In the genomic region with DNA sequence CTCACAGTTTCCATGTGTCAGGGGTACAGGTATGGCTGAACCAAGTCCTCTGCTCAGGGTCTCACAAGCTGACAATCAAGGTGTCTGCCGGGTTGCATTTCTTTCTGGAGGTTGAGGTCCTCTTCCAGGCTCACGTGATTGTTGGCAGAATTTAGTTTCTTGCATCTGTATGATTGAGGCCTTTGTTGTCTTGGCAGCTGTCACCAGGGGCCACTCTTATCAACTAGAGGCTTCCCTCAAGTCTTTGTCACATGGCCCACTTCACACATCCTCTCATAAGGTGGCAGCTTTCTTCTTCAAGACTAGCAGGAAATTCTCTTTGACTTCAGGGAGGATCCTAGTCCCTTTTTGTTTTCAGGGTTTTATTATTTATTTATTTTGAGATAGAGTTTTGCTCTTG, we compare ENCODE assay signal across 1 cellular context.
TF ChIP-seq lines count a peak whose summit lies in the region.

No MANE protein-coding gene starts in this region.

TF ChIP-seq in GM12878, 131 proteins besides CTCF, POLR2A, EP300 and RAD21:
- TF ChIP-seq, protein P1, sequence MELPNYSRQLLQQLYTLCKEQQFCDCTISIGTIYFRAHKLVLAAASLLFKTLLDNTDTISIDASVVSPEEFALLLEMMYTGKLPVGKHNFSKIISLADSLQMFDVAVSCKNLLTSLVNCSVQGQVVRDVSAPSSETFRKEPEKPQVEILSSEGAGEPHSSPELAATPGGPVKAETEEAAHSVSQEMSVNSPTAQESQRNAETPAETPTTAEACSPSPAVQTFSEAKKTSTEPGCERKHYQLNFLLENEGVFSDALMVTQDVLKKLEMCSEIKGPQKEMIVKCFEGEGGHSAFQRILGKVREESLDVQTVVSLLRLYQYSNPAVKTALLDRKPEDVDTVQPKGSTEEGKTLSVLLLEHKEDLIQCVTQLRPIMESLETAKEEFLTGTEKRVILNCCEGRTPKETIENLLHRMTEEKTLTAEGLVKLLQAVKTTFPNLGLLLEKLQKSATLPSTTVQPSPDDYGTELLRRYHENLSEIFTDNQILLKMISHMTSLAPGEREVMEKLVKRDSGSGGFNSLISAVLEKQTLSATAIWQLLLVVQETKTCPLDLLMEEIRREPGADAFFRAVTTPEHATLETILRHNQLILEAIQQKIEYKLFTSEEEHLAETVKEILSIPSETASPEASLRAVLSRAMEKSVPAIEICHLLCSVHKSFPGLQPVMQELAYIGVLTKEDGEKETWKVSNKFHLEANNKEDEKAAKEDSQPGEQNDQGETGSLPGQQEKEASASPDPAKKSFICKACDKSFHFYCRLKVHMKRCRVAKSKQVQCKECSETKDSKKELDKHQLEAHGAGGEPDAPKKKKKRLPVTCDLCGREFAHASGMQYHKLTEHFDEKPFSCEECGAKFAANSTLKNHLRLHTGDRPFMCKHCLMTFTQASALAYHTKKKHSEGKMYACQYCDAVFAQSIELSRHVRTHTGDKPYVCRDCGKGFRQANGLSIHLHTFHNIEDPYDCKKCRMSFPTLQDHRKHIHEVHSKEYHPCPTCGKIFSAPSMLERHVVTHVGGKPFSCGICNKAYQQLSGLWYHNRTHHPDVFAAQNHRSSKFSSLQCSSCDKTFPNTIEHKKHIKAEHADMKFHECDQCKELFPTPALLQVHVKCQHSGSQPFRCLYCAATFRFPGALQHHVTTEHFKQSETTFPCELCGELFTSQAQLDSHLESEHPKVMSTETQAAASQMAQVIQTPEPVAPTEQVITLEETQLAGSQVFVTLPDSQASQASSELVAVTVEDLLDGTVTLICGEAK (IDR thresholded peaks at IDR 0.05; ENCODE audit: borderline replicate concordance): no peak
- no peak for TF ChIP-seq TCF7 (IDR thresholded peaks at IDR 0.05; ENCODE audit: borderline replicate concordance)
- peak; percentile 71 for TF ChIP-seq RAD51 (IDR thresholded peaks at IDR 0.05)
- no peak for TF ChIP-seq MYC (IDR thresholded peaks at IDR 0.05; ENCODE audit: insufficient read depth, insufficient read length, insufficient replicate concordance, low read length, severe bottlenecking)
- TF ChIP-seq HCFC1 (IDR thresholded peaks at IDR 0.05; ENCODE audit: low read length): no peak
- no peak for TF ChIP-seq MTA2 (IDR thresholded peaks at IDR 0.05; ENCODE audit: low read depth)
- TF ChIP-seq, protein P2, sequence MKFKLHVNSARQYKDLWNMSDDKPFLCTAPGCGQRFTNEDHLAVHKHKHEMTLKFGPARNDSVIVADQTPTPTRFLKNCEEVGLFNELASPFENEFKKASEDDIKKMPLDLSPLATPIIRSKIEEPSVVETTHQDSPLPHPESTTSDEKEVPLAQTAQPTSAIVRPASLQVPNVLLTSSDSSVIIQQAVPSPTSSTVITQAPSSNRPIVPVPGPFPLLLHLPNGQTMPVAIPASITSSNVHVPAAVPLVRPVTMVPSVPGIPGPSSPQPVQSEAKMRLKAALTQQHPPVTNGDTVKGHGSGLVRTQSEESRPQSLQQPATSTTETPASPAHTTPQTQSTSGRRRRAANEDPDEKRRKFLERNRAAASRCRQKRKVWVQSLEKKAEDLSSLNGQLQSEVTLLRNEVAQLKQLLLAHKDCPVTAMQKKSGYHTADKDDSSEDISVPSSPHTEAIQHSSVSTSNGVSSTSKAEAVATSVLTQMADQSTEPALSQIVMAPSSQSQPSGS (IDR thresholded peaks at IDR 0.05; ENCODE audit: low read length): no peak
- TF ChIP-seq, protein P3, sequence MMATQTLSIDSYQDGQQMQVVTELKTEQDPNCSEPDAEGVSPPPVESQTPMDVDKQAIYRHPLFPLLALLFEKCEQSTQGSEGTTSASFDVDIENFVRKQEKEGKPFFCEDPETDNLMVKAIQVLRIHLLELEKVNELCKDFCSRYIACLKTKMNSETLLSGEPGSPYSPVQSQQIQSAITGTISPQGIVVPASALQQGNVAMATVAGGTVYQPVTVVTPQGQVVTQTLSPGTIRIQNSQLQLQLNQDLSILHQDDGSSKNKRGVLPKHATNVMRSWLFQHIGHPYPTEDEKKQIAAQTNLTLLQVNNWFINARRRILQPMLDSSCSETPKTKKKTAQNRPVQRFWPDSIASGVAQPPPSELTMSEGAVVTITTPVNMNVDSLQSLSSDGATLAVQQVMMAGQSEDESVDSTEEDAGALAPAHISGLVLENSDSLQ (IDR thresholded peaks at IDR 0.05): peak; percentile 34; the same call in 1 of the 2 replicates
- TF ChIP-seq, protein P4, sequence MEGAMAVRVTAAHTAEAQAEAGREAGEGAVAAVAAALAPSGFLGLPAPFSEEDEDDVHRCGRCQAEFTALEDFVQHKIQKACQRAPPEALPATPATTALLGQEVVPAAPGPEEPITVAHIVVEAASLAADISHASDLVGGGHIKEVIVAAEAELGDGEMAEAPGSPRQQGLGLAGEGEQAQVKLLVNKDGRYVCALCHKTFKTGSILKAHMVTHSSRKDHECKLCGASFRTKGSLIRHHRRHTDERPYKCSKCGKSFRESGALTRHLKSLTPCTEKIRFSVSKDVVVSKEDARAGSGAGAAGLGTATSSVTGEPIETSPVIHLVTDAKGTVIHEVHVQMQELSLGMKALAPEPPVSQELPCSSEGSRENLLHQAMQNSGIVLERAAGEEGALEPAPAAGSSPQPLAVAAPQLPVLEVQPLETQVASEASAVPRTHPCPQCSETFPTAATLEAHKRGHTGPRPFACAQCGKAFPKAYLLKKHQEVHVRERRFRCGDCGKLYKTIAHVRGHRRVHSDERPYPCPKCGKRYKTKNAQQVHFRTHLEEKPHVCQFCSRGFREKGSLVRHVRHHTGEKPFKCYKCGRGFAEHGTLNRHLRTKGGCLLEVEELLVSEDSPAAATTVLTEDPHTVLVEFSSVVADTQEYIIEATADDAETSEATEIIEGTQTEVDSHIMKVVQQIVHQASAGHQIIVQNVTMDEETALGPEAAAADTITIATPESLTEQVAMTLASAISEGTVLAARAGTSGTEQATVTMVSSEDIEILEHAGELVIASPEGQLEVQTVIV (IDR thresholded peaks at IDR 0.05; ENCODE audit: borderline replicate concordance, partially characterized antibody): no peak
- TF ChIP-seq RFX5 (IDR thresholded peaks at IDR 0.05; ENCODE audit: low read depth, low read length): no peak
- TF ChIP-seq WRNIP1 (IDR thresholded peaks at IDR 0.05; ENCODE audit: borderline replicate concordance, low read depth, low read length): no peak
- TF ChIP-seq FOXK2 (IDR thresholded peaks at IDR 0.05): no peak
- TF ChIP-seq RBBP5 (conservative IDR thresholded peaks at IDR 0.05): no peak
- peak in 1 of 2 experiments; percentile 10; a peak in 1 of 4 replicates for TF ChIP-seq BHLHE40 (IDR thresholded peaks at IDR 0.05; ENCODE audit: borderline replicate concordance in 1 of 2, low read depth in 2 of 2, low read length in 1 of 2)
- TF ChIP-seq, protein P5, sequence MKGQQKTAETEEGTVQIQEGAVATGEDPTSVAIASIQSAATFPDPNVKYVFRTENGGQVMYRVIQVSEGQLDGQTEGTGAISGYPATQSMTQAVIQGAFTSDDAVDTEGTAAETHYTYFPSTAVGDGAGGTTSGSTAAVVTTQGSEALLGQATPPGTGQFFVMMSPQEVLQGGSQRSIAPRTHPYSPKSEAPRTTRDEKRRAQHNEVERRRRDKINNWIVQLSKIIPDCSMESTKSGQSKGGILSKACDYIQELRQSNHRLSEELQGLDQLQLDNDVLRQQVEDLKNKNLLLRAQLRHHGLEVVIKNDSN (IDR thresholded peaks at IDR 0.05; ENCODE audit: borderline replicate concordance, extremely low read length, insufficient read depth, low read depth, low read length): no peak
- TF ChIP-seq ASH2L (IDR thresholded peaks at IDR 0.05; ENCODE audit: borderline replicate concordance, low read depth): no peak
- TF ChIP-seq ZNF24 (IDR thresholded peaks at IDR 0.05): no peak
- TF ChIP-seq, protein P6, sequence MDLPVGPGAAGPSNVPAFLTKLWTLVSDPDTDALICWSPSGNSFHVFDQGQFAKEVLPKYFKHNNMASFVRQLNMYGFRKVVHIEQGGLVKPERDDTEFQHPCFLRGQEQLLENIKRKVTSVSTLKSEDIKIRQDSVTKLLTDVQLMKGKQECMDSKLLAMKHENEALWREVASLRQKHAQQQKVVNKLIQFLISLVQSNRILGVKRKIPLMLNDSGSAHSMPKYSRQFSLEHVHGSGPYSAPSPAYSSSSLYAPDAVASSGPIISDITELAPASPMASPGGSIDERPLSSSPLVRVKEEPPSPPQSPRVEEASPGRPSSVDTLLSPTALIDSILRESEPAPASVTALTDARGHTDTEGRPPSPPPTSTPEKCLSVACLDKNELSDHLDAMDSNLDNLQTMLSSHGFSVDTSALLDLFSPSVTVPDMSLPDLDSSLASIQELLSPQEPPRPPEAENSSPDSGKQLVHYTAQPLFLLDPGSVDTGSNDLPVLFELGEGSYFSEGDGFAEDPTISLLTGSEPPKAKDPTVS (IDR thresholded peaks at IDR 0.05; ENCODE audit: low read depth, low read length): no peak
- TF ChIP-seq YBX1 (IDR thresholded peaks at IDR 0.05): no peak
- TF ChIP-seq SMARCA5 (IDR thresholded peaks at IDR 0.05): no peak
- no peak for TF ChIP-seq ESRRA (IDR thresholded peaks at IDR 0.05; ENCODE audit: low read length)
- TF ChIP-seq SIX5 (IDR thresholded peaks at IDR 0.05; ENCODE audit: low read depth, low read length, severe bottlenecking): no peak
